In the genomic region with DNA sequence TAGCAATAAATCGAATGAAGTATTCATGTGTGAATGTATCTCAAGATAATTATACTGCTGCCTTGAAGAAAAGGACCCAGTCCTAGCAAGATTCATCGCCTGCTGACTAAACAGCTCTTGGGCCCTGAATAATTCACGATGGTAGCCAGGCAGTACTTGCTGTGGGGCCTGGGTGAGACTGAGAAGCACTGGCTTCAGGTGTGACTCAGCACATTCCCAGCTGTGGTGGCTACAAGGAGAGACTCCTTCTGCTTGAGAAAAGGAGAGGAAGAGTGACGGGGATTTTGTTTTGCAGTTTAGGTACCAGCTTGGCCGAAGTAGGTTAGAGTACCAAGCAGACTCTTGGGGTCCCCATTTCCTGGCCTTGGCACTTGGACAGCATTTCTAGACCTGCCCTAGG, we compare ENCODE assay signal across 1 cellular context.
A peak's percentile ranks its signal among the peaks of the same experiment; 100 is the strongest.
TF ChIP-seq lines count a peak whose summit lies in the region.

No MANE protein-coding gene starts in this region.

TF ChIP-seq in GM23338, 12 proteins besides CTCF, POLR2A, EP300 and RAD21 (continued from another document):
- TF ChIP-seq ZNF462 (CRISPR knock-in tag; IDR thresholded peaks at IDR 0.05) (peak; percentile 79), NANOG (IDR thresholded peaks at IDR 0.05; ENCODE audit: borderline replicate concordance) (0 out of 2 replicates have a peak, but pooled peaks have one; percentile 5)
